In the genomic region with DNA sequence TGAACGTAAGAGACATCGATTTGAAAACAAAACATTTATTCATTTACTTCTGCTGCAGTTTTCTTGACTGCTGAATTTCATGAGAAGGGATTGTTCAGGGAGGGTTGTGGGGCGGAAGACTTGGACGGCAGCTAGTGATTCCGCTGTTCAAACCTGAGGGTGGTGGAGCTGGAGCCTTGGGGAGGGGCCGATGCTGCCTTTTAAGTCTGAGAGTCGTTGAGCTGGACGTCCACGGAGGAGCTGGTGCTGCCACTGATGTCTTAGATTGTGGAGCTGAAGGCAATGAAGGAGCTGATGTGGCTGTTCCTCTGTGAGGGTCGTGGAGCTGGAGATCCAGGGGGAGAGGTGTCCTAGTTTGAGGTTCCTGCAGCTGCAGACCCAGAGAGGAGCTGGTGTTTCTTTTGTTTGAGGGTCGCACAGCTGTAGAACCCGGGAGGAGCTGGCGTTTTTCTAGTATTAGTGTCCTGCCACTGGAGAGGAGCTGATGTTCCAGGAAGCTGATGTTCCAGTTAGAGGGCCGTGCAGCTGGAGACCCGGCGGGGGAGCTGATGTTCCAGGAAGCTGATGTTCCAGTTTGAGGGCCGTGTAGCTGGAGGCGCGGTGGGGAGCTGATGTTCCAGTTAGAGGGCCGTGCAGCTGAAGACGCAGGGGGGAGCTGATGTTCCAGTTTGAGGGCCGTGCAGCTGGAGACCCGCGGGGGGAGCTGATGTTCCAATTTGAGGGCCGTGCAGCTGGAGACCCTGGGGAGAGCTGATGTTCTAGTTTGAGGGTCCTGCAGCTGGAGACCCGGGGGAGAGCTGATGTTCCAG, we compare ENCODE assay signal across 1 cellular context.
TF ChIP-seq lines count a peak whose summit lies in the region.

No MANE protein-coding gene starts in this region.

TF ChIP-seq in HepG2, 621 proteins besides CTCF, POLR2A, EP300 and RAD21 (continued from another document and continues in another):
- TF ChIP-seq, protein P1, sequence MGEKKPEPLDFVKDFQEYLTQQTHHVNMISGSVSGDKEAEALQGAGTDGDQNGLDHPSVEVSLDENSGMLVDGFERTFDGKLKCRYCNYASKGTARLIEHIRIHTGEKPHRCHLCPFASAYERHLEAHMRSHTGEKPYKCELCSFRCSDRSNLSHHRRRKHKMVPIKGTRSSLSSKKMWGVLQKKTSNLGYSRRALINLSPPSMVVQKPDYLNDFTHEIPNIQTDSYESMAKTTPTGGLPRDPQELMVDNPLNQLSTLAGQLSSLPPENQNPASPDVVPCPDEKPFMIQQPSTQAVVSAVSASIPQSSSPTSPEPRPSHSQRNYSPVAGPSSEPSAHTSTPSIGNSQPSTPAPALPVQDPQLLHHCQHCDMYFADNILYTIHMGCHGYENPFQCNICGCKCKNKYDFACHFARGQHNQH (CRISPR knock-in tag; IDR thresholded peaks at IDR 0.05), result no peak
- no peak for TF ChIP-seq BRCA1 (CRISPR knock-in tag; IDR thresholded peaks at IDR 0.05)
- no peak for TF ChIP-seq NCOA5 (CRISPR knock-in tag; IDR thresholded peaks at IDR 0.05)
- TF ChIP-seq FOXO1 (CRISPR knock-in tag; IDR thresholded peaks at IDR 0.05), result no peak
- TF ChIP-seq ZNF737 (CRISPR knock-in tag; IDR thresholded peaks at IDR 0.05; ENCODE audit: borderline replicate concordance), result no peak
- TF ChIP-seq CBFB (CRISPR knock-in tag; IDR thresholded peaks at IDR 0.05), result no peak
- no peak for TF ChIP-seq TCF7L2 (IDR thresholded peaks at IDR 0.05; ENCODE audit: low read depth, low read length)
- TF ChIP-seq THYN1 (CRISPR knock-in tag; IDR thresholded peaks at IDR 0.05; ENCODE audit: borderline replicate concordance, low read depth), result no peak
- 0 out of 2 replicates have a peak, but pooled peaks have one; percentile 40 for TF ChIP-seq NRL (CRISPR knock-in tag; IDR thresholded peaks at IDR 0.05; ENCODE audit: borderline replicate concordance)
- peak; percentile 69 for TF ChIP-seq ZMYM4 (CRISPR knock-in tag; IDR thresholded peaks at IDR 0.05)
- TF ChIP-seq, protein P2, sequence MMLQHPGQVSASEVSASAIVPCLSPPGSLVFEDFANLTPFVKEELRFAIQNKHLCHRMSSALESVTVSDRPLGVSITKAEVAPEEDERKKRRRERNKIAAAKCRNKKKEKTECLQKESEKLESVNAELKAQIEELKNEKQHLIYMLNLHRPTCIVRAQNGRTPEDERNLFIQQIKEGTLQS (CRISPR knock-in tag; IDR thresholded peaks at IDR 0.05), result no peak
- no peak for TF ChIP-seq ZNF317 (CRISPR knock-in tag; IDR thresholded peaks at IDR 0.05)
- TF ChIP-seq ZNF10 (CRISPR knock-in tag; IDR thresholded peaks at IDR 0.05; ENCODE audit: borderline replicate concordance, low read depth), result no peak
- TF ChIP-seq ZFYVE20 (CRISPR knock-in tag; IDR thresholded peaks at IDR 0.05; ENCODE audit: borderline replicate concordance, low read depth), result no peak
- TF ChIP-seq, protein P3, sequence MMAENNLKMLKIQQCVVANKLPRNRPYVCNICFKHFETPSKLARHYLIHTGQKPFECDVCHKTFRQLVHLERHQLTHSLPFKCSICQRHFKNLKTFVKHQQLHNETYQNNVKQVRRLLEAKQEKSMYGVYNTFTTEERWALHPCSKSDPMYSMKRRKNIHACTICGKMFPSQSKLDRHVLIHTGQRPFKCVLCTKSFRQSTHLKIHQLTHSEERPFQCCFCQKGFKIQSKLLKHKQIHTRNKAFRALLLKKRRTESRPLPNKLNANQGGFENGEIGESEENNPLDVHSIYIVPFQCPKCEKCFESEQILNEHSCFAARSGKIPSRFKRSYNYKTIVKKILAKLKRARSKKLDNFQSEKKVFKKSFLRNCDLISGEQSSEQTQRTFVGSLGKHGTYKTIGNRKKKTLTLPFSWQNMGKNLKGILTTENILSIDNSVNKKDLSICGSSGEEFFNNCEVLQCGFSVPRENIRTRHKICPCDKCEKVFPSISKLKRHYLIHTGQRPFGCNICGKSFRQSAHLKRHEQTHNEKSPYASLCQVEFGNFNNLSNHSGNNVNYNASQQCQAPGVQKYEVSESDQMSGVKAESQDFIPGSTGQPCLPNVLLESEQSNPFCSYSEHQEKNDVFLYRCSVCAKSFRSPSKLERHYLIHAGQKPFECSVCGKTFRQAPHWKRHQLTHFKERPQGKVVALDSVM (CRISPR knock-in tag; IDR thresholded peaks at IDR 0.05), result no peak
- TF ChIP-seq AGO1 (IDR thresholded peaks at IDR 0.05; ENCODE audit: low read depth, low read length, poor library complexity, severe bottlenecking), result no peak
- TF ChIP-seq EEA1 (CRISPR knock-in tag; IDR thresholded peaks at IDR 0.05; ENCODE audit: borderline replicate concordance), result no peak
- TF ChIP-seq ELF3 (CRISPR knock-in tag; IDR thresholded peaks at IDR 0.05), result 0 out of 2 replicates have a peak, but pooled peaks have one; percentile 31
- TF ChIP-seq MED13 (CRISPR knock-in tag; IDR thresholded peaks at IDR 0.05), result no peak
- TF ChIP-seq BHLHE40 (IDR thresholded peaks at IDR 0.05; ENCODE audit: low read length), result no peak
- TF ChIP-seq, protein P4, sequence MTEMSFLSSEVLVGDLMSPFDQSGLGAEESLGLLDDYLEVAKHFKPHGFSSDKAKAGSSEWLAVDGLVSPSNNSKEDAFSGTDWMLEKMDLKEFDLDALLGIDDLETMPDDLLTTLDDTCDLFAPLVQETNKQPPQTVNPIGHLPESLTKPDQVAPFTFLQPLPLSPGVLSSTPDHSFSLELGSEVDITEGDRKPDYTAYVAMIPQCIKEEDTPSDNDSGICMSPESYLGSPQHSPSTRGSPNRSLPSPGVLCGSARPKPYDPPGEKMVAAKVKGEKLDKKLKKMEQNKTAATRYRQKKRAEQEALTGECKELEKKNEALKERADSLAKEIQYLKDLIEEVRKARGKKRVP (CRISPR knock-in tag; IDR thresholded peaks at IDR 0.05), result 0 out of 4 replicates have a peak, but pooled peaks of 1 of the 2 experiments have one; percentile 20
- TF ChIP-seq, protein P5, sequence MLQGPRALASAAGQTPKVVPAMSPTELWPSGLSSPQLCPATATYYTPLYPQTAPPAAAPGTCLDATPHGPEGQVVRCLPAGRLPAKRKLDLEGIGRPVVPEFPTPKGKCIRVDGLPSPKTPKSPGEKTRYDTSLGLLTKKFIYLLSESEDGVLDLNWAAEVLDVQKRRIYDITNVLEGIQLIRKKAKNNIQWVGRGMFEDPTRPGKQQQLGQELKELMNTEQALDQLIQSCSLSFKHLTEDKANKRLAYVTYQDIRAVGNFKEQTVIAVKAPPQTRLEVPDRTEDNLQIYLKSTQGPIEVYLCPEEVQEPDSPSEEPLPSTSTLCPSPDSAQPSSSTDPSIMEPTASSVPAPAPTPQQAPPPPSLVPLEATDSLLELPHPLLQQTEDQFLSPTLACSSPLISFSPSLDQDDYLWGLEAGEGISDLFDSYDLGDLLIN (CRISPR knock-in tag; IDR thresholded peaks at IDR 0.05; ENCODE audit: borderline replicate concordance), result no peak
- TF ChIP-seq, protein P6, sequence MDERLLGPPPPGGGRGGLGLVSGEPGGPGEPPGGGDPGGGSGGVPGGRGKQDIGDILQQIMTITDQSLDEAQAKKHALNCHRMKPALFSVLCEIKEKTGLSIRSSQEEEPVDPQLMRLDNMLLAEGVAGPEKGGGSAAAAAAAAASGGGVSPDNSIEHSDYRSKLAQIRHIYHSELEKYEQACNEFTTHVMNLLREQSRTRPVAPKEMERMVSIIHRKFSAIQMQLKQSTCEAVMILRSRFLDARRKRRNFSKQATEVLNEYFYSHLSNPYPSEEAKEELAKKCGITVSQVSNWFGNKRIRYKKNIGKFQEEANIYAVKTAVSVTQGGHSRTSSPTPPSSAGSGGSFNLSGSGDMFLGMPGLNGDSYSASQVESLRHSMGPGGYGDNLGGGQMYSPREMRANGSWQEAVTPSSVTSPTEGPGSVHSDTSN (CRISPR knock-in tag; IDR thresholded peaks at IDR 0.05), result no peak
- TF ChIP-seq, protein P7, sequence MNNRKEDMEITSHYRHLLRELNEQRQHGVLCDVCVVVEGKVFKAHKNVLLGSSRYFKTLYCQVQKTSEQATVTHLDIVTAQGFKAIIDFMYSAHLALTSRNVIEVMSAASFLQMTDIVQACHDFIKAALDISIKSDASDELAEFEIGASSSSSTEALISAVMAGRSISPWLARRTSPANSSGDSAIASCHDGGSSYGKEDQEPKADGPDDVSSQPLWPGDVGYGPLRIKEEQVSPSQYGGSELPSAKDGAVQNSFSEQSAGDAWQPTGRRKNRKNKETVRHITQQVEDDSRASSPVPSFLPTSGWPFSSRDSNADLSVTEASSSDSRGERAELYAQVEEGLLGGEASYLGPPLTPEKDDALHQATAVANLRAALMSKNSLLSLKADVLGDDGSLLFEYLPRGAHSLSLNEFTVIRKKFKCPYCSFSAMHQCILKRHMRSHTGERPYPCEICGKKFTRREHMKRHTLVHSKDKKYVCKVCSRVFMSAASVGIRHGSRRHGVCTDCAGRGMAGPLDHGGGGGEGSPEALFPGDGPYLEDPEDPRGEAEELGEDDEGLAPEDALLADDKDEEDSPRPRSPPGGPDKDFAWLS (CRISPR knock-in tag; IDR thresholded peaks at IDR 0.05; ENCODE audit: borderline replicate concordance), result no peak
- TF ChIP-seq ATAD3A (CRISPR knock-in tag; IDR thresholded peaks at IDR 0.05), result no peak
- TF ChIP-seq NFYC (CRISPR knock-in tag; IDR thresholded peaks at IDR 0.05), result no peak
- TF ChIP-seq YEATS4 (CRISPR knock-in tag; IDR thresholded peaks at IDR 0.05; ENCODE audit: borderline replicate concordance), result no peak
- TF ChIP-seq, protein P8, sequence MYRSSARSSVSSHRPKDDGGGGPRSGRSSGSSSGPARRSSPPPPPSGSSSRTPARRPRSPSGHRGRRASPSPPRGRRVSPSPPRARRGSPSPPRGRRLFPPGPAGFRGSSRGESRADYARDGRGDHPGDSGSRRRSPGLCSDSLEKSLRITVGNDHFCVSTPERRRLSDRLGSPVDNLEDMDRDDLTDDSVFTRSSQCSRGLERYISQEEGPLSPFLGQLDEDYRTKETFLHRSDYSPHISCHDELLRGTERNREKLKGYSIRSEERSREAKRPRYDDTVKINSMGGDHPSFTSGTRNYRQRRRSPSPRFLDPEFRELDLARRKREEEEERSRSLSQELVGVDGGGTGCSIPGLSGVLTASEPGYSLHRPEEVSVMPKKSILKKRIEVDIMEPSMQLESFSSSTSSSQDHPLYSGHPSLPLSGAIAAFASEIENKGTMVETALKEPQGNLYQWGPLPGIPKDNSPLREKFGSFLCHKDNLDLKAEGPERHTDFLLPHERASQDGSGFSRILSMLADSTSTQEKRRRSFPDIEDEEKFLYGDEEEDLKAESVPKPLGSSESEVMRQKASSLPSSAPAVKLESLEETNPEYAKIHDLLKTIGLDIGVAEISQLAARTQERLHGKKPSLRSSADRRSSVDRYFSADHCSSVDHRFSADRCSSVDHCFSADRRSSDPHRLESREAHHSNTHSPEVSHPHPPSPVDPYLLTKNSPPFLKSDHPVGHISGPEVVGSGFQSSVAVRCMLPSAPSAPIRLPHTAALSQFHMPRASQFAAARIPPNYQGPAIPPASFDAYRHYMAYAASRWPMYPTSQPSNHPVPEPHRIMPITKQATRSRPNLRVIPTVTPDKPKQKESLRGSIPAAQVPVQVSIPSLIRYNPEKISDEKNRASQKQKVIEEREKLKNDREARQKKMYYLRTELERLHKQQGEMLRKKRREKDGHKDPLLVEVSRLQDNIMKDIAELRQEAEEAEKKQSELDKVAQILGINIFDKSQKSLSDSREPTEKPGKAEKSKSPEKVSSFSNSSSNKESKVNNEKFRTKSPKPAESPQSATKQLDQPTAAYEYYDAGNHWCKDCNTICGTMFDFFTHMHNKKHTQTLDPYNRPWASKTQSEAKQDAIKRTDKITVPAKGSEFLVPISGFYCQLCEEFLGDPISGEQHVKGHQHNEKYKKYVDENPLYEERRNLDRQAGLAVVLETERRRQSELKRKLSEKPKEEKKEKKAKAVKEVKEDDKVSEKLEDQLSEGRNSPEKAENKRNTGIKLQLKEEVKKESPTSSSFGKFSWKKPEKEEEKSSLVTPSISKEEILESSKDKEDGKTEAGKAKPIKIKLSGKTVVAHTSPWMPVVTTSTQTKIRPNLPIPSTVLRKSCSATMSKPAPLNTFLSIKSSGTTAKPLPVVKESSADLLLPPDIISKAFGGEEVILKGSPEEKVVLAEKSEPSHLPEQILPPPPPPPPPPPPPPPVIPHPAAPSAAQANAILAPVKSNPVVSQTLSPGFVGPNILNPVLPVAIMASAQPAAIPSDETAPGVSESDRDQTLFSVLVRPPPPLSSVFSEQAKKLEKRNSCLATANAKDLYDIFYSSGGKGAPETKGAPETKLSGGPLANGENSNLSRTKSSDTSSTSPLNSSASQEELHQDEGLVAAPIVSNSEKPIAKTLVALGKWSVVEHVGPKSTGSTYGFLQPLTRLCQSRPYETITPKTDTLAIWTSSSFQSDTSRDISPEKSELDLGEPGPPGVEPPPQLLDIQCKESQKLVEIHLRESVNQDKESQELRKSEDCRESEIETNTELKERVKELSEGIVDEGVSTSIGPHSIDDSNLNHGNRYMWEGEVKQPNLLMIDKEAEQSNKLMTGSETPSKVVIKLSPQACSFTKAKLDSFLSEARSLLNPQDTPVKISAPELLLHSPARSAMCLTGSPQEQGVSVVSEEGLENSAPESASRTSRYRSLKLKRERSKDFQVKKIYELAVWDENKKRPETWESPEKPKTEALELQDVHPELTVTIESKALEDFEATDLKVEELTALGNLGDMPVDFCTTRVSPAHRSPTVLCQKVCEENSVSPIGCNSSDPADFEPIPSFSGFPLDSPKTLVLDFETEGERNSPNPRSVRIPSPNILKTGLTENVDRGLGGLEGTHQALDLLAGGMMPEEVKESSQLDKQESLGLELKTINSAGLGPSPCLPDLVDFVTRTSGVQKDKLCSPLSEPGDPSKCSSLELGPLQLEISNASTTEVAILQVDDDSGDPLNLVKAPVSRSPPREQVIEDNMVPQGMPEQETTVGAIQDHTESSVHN (CRISPR knock-in tag; IDR thresholded peaks at IDR 0.05), result peak; percentile 29; the same call in 1 of the 2 replicates
- no peak for TF ChIP-seq TBL1XR1 (IDR thresholded peaks at IDR 0.05; ENCODE audit: borderline replicate concordance, low read length, partially characterized antibody)
- no peak for TF ChIP-seq HOXA7 (CRISPR knock-in tag; IDR thresholded peaks at IDR 0.05)
- TF ChIP-seq NR2F2 (IDR thresholded peaks at IDR 0.05; ENCODE audit: borderline replicate concordance, low read depth), result no peak
- TF ChIP-seq, protein P9, sequence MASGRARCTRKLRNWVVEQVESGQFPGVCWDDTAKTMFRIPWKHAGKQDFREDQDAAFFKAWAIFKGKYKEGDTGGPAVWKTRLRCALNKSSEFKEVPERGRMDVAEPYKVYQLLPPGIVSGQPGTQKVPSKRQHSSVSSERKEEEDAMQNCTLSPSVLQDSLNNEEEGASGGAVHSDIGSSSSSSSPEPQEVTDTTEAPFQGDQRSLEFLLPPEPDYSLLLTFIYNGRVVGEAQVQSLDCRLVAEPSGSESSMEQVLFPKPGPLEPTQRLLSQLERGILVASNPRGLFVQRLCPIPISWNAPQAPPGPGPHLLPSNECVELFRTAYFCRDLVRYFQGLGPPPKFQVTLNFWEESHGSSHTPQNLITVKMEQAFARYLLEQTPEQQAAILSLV (CRISPR knock-in tag; IDR thresholded peaks at IDR 0.05; ENCODE audit: borderline replicate concordance), result peak; percentile 41; the same call in 1 of the 2 replicates
- TF ChIP-seq DMAP1 (CRISPR knock-in tag; IDR thresholded peaks at IDR 0.05), result no peak
- no peak for TF ChIP-seq HES4 (CRISPR knock-in tag; IDR thresholded peaks at IDR 0.05; ENCODE audit: borderline replicate concordance)
- TF ChIP-seq, protein P10, sequence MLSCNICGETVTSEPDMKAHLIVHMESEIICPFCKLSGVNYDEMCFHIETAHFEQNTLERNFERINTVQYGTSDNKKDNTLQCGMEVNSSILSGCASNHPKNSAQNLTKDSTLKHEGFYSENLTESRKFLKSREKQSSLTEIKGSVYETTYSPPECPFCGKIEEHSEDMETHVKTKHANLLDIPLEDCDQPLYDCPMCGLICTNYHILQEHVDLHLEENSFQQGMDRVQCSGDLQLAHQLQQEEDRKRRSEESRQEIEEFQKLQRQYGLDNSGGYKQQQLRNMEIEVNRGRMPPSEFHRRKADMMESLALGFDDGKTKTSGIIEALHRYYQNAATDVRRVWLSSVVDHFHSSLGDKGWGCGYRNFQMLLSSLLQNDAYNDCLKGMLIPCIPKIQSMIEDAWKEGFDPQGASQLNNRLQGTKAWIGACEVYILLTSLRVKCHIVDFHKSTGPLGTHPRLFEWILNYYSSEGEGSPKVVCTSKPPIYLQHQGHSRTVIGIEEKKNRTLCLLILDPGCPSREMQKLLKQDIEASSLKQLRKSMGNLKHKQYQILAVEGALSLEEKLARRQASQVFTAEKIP (CRISPR knock-in tag; IDR thresholded peaks at IDR 0.05; ENCODE audit: borderline replicate concordance), result no peak
- no peak for TF ChIP-seq DPF2 (CRISPR knock-in tag; IDR thresholded peaks at IDR 0.05; ENCODE audit: borderline replicate concordance, low read depth)
